Comparison of ENCODE assay signal across 29 cellular contexts in the genomic region with DNA sequence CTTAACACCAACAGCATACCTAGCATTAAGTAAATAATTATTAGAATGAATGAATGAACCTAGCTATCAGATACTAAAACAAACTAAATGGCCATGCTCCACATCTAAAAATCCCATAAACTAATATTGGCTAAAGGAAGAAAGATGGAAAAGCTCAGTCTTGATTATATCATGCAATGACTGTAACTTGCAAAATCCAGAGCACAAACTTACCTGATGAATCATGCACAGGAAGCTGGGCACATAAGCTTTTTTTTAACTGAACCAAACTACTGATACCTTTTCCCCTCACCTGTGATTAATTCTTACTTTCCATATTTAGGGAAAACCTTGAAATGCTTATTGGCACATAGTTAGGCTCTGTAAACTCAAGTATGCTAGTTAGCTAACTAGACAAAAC.
DNase-seq lines count a peak whose midpoint lies in the region; ATAC-seq and TF ChIP-seq lines count a peak whose summit lies in the region.
"Had no signal": no experiment of that assay in that cellular context is flagged by ENCODE, and none has a peak within 500 bp of the region (broad histone marks: within the 10 kb centered on the region; RNA-seq: fewer than 3 reads in every experiment).

No MANE protein-coding gene starts in this region.

- H3K27ac ChIP-seq in breast epithelium: no peak overlapping the region
- no peak overlapping the region for H3K27ac ChIP-seq in dorsolateral prefrontal cortex
- no peak overlapping the region for H3K27ac ChIP-seq in upper lobe of left lung
- H3K27ac ChIP-seq: 22Rv1, ascending aorta, coronary artery, esophagus muscularis mucosa, HL-60, SK-N-MC, tibial nerve had no signal

- peak overlapping the region; percentile 3 for H3K27ac Mint-ChIP-seq in MCF 10A (ENCODE audit: low read depth, unreplicated experiment)
- H3K27ac Mint-ChIP-seq: activated naive CD8-positive, alpha-beta T cell treated with anti-CD3 and anti-CD28 coated beads, Interleukin-2, amount 10 ng/mL, durations not matched to agents 7 days and 5 days; nephron progenitor cell had no signal

- no peak for TF ChIP-seq EP300 in upper lobe of left lung (IDR thresholded peaks at IDR 0.05)

- ATAC-seq in HG02884 (IDR thresholded peaks at IDR 0.05; ENCODE audit: unreplicated experiment): no peak
- ATAC-seq in upper lobe of left lung (ENCODE audit: low FRiP score in 2 of 2): no peak
- no peak for ATAC-seq in GM18861 (IDR thresholded peaks at IDR 0.05; ENCODE audit: unreplicated experiment)
- ATAC-seq: activated T-cell treated with anti-CD3 and anti-CD28 coated beads, Interleukin-2, amount 50 U/mL, for 4 hours had no signal

- TF ChIP-seq POLR2A in breast epithelium (IDR thresholded peaks at IDR 0.05) (no peak), upper lobe of left lung (IDR thresholded peaks at IDR 0.05) (no peak)

- POLR2A ChIA-PET in MCF 10A (lab: Yijun Ruan, JAX): interaction anchor here (0.6 to 1.5 kb wide), 7 partner anchors 9 to 773 kb away, joined by 3 to 11 read pairs (median 4); no protein-coding TSS in a partner anchor

- no peaks in the 10 kb centered on the region for H3K27me3 Mint-ChIP-seq in MCF 10A (ENCODE audit: insufficient read depth, unreplicated experiment)
- H3K27me3 Mint-ChIP-seq: activated naive CD8-positive, alpha-beta T cell treated with anti-CD3 and anti-CD28 coated beads, Interleukin-2, amount 10 ng/mL, durations not matched to agents 7 days and 5 days; CD4-positive, CD25-positive, alpha-beta regulatory T cell had no signal

- intact Hi-C loops in MCF 10A (cut with micrococcal nuclease) (no loop called here), breast epithelium (cut with DNase I; ENCODE audit: low total_unique reads) (no loop called here), dorsolateral prefrontal cortex (cut with DNase I) (no loop called here)

- DNase-seq in MCF 10A (ENCODE audit: unreplicated experiment) (peak; percentile 72), breast epithelium (ENCODE audit: low spot score in 2 of 2) (no peak), RKO (ENCODE audit: low spot score) (peak; percentile 19), fibroblast of villous mesenchyme (ENCODE audit: low read depth) (peak; percentile 5), dorsolateral prefrontal cortex (no peak), upper lobe of left lung (no peak)
- DNase-seq: activated CD4-positive, CD25-positive, alpha-beta regulatory T cell; activated gamma-delta T cell; activated naive CD8-positive, alpha-beta T cell treated with anti-CD3 and anti-CD28 coated beads, Interleukin-2, amount 10 ng/mL, durations not matched to agents 7 days and 5 days; activated T-cell treated with anti-CD3 and anti-CD28 coated beads, Interleukin-2, amount 50 U/mL, for 4 hours; CD4-positive, CD25-positive, alpha-beta regulatory T cell; DMS79 treated with DMSO at 0.1 percent for 48 hours; GOT3; mesenchymal stem cell; NCI-H1048; NCI-H446; NCI-H82; nephron progenitor cell; stimulated activated CD4-positive, alpha-beta T cell treated with anti-CD3 and anti-CD28 coated beads, Interleukin-15, amount 100 ng/mL, for 24 hours; stimulated activated CD4-positive, alpha-beta T cell treated with anti-CD3 and anti-CD28 coated beads, Interleukin-4, amount 100 ng/mL, for 4 hours had no signal

- no peaks in the 10 kb centered on the region for H3K9me3 Mint-ChIP-seq in MCF 10A (ENCODE audit: unreplicated experiment)
- H3K9me3 Mint-ChIP-seq: activated naive CD8-positive, alpha-beta T cell treated with anti-CD3 and anti-CD28 coated beads, Interleukin-2, amount 10 ng/mL, durations not matched to agents 7 days and 5 days; activated T-cell treated with anti-CD3 and anti-CD28 coated beads, Interleukin-2, amount 50 U/mL, for 4 hours; CD4-positive, CD25-positive, alpha-beta regulatory T cell; nephron progenitor cell had no signal

- peaks cover 11% of the 10 kb centered on the region for H3K4me1 Mint-ChIP-seq in MCF 10A (ENCODE audit: insufficient read depth, unreplicated experiment)

- H3K27me3 ChIP-seq in breast epithelium (no peaks in the 10 kb centered on the region), dorsolateral prefrontal cortex (peaks cover 0 to 5% (median 0%) of the 10 kb centered on the region in 45 donors), upper lobe of left lung (no peaks in the 10 kb centered on the region)
- H3K27me3 ChIP-seq: ascending aorta, esophagus muscularis mucosa, tibial nerve had no signal

- TF ChIP-seq CTCF in MCF 10A (IDR thresholded peaks at IDR 0.05; ENCODE audit: unreplicated experiment): no peak
- no peak for TF ChIP-seq CTCF in breast epithelium (IDR thresholded peaks at IDR 0.05)
- TF ChIP-seq CTCF in fibroblast of villous mesenchyme (IDR thresholded peaks at IDR 0.05; ENCODE audit: insufficient read depth, low read depth, low read length): no peak
- TF ChIP-seq CTCF in dorsolateral prefrontal cortex (IDR thresholded peaks at IDR 0.05 in 54 of 56, conservative IDR thresholded peaks at IDR 0.05 in 2 of 56; ENCODE audit: low read depth in 1 of 56, partially characterized antibody in 56 of 56): no peak
- no peak for TF ChIP-seq CTCF in upper lobe of left lung (IDR thresholded peaks at IDR 0.05)

- no peaks in the 10 kb centered on the region for H3K36me3 ChIP-seq in breast epithelium
- H3K36me3 ChIP-seq in upper lobe of left lung: no peaks in the 10 kb centered on the region
- H3K36me3 ChIP-seq: ascending aorta, esophagus muscularis mucosa, tibial nerve had no signal

- H3K4me1 ChIP-seq in breast epithelium: no peaks in the 10 kb centered on the region
- no peaks in the 10 kb centered on the region for H3K4me1 ChIP-seq in upper lobe of left lung
- H3K4me1 ChIP-seq: ascending aorta, esophagus muscularis mucosa, tibial nerve had no signal

- no peak overlapping the region for H3K4me3 Mint-ChIP-seq in MCF 10A (ENCODE audit: unreplicated experiment)
- H3K4me3 Mint-ChIP-seq: activated naive CD8-positive, alpha-beta T cell treated with anti-CD3 and anti-CD28 coated beads, Interleukin-2, amount 10 ng/mL, durations not matched to agents 7 days and 5 days; activated T-cell treated with anti-CD3 and anti-CD28 coated beads, Interleukin-2, amount 50 U/mL, for 4 hours; CD4-positive, CD25-positive, alpha-beta regulatory T cell; nephron progenitor cell had no signal

- peaks cover 11% of the 10 kb centered on the region for H3K36me3 Mint-ChIP-seq in MCF 10A (ENCODE audit: insufficient read depth, unreplicated experiment)
- H3K36me3 Mint-ChIP-seq: CD4-positive, CD25-positive, alpha-beta regulatory T cell had no signal

- no peak overlapping the region for H3K4me3 ChIP-seq in breast epithelium
- no peak overlapping the region for H3K4me3 ChIP-seq in fibroblast of villous mesenchyme (ENCODE audit: low read depth, low read length)
- no peak overlapping the region for H3K4me3 ChIP-seq in dorsolateral prefrontal cortex
- H3K4me3 ChIP-seq in upper lobe of left lung: no peak overlapping the region
- H3K4me3 ChIP-seq: ascending aorta, coronary artery, esophagus muscularis mucosa, SK-N-MC, tibial nerve had no signal

- H3K9me3 ChIP-seq in breast epithelium (no peaks in the 10 kb centered on the region), upper lobe of left lung (no peaks in the 10 kb centered on the region)
- H3K9me3 ChIP-seq: ascending aorta, esophagus muscularis mucosa, tibial nerve had no signal

- BruUV-seq in MCF 10A (replicated peaks; lab: Mats Ljungman, UMichigan): no TSS peak

- CTCF ChIA-PET in MCF 10A (lab: Yijun Ruan, JAX): interaction anchor here (0.5 to 2.8 kb wide), 7 partner anchors 9 to 564 kb away, joined by 3 to 26 read pairs (median 4); no protein-coding TSS in a partner anchor

Comparison
In these comparisons a context has a peak if more than half of its experiments do, and no peak if none do; other contexts are left out.
1. DNase-seq: peak in MCF 10A (single experiment), RKO (single experiment) and fibroblast of villous mesenchyme (single experiment); none in breast epithelium (0 of 2), dorsolateral prefrontal cortex (0 of 10) and upper lobe of left lung (0 of 2).